Comparison of ENCODE assay signal across 8 cellular contexts in genomic region chr2:197889041-197889440, GRCh38.
DNase-seq lines count a peak whose midpoint lies in the region; ATAC-seq and TF ChIP-seq lines count a peak whose summit lies in the region.

No MANE protein-coding gene starts in this region.

- peaks cover 35% of the 10 kb centered on the region for H3K4me1 Mint-ChIP-seq in dendritic cell treated with granulocyte-macrophage colony-stimulating factor and Interleukin-4, amounts not matched to agents 40 ng/mL and 50 ng/mL, for 4 days (ENCODE audit: low read depth)

- H3K9me3 Mint-ChIP-seq in dendritic cell treated with granulocyte-macrophage colony-stimulating factor and Interleukin-4, amounts not matched to agents 40 ng/mL and 50 ng/mL, for 4 days, result peaks cover 12% of the 10 kb centered on the region

- TF ChIP-seq CTCF in neutrophil (IDR thresholded peaks at IDR 0.05), result no peak

- no peaks in the 10 kb centered on the region for H3K36me3 Mint-ChIP-seq in dendritic cell treated with granulocyte-macrophage colony-stimulating factor and Interleukin-4, amounts not matched to agents 40 ng/mL and 50 ng/mL, for 4 days (ENCODE audit: low read depth)

- H3K9ac ChIP-seq in NT2/D1 (ENCODE audit: insufficient read length, low read depth), result no peak overlapping the region

- H3K4me3 ChIP-seq in NT2/D1 (ENCODE audit: insufficient read length, low read depth) (no peak overlapping the region), neutrophil (ENCODE audit: low read depth in 1 of 2, low read length in 1 of 2) (no peak overlapping the region)

- H3K36me3 ChIP-seq in NT2/D1 (ENCODE audit: insufficient read depth, insufficient read length, low read length) (no peaks in the 10 kb centered on the region), neutrophil (no peaks in the 10 kb centered on the region)

- no peaks in the 10 kb centered on the region for H3K9me3 ChIP-seq in NT2/D1 (ENCODE audit: insufficient read depth, low read length)
- H3K9me3 ChIP-seq in neutrophil, result no peaks in the 10 kb centered on the region

- no peaks in the 10 kb centered on the region for H3K27me3 ChIP-seq in NT2/D1 (ENCODE audit: insufficient read depth, insufficient read length)
- H3K27me3 ChIP-seq in neutrophil, result no peaks in the 10 kb centered on the region

- H3K27ac Mint-ChIP-seq in dendritic cell treated with granulocyte-macrophage colony-stimulating factor and Interleukin-4, amounts not matched to agents 40 ng/mL and 50 ng/mL, for 4 days, result peak overlapping the region; percentile 91

- H3K27ac ChIP-seq in neutrophil, result peak overlapping the region; percentile 61

- H3K4me1 ChIP-seq in NT2/D1 (ENCODE audit: insufficient read depth, insufficient read length), result no peaks in the 10 kb centered on the region
- H3K4me1 ChIP-seq in neutrophil (ENCODE audit: control insufficient read depth in 1 of 2, insufficient read depth in 1 of 2, low read depth in 1 of 2, low read length in 1 of 2), result peaks cover 0 to 11% of the 10 kb centered on the region in 2 experiments

- DNase-seq in A172 (ENCODE audit: low spot score), result peak; percentile 45
- peak; percentile 42 for DNase-seq in NT2/D1 (ENCODE audit: low read depth, low spot score)
- DNase-seq in NK-92 treated with Interleukin-12 subunit alpha and Interleukin-12 subunit beta, amount 100 ng/mL, for 24 hours (lab: John Stamatoyannopoulos, UW), result no peak
- no peak for DNase-seq in COLO668 (lab: John Stamatoyannopoulos, UW; ENCODE audit: unreplicated experiment)

- no peaks in the 10 kb centered on the region for H3K27me3 Mint-ChIP-seq in dendritic cell treated with granulocyte-macrophage colony-stimulating factor and Interleukin-4, amounts not matched to agents 40 ng/mL and 50 ng/mL, for 4 days

- intact Hi-C loops in dendritic cell treated with granulocyte-macrophage colony-stimulating factor and Interleukin-4, amounts not matched to agents 40 ng/mL and 50 ng/mL, for 4 days (cut with micrococcal nuclease), result loop anchor here (2.0 to 5.0 kb wide), 2 partner anchors 52 to 84 kb away; partner anchors contain the start of gene PLCL1

- peak; percentile 100 for ATAC-seq in GM18508 (IDR thresholded peaks at IDR 0.05; ENCODE audit: insufficient read depth, unreplicated experiment)
- peak; percentile 99 for ATAC-seq in HG02870 (IDR thresholded peaks at IDR 0.05; ENCODE audit: unreplicated experiment)

- H3K4me3 Mint-ChIP-seq in dendritic cell treated with granulocyte-macrophage colony-stimulating factor and Interleukin-4, amounts not matched to agents 40 ng/mL and 50 ng/mL, for 4 days, result no peak overlapping the region

Comparison
In these comparisons a context has a peak if more than half of its experiments do, and no peak if none do; other contexts are left out.
1. DNase-seq: peak in A172 (single experiment) and NT2/D1 (single experiment); none in NK-92 treated with Interleukin-12 subunit alpha and Interleukin-12 subunit beta, amount 100 ng/mL, for 24 hours (single experiment) and COLO668 (single experiment).